Comparison of ENCODE assay signal across 1 cellular context in the genomic region with DNA sequence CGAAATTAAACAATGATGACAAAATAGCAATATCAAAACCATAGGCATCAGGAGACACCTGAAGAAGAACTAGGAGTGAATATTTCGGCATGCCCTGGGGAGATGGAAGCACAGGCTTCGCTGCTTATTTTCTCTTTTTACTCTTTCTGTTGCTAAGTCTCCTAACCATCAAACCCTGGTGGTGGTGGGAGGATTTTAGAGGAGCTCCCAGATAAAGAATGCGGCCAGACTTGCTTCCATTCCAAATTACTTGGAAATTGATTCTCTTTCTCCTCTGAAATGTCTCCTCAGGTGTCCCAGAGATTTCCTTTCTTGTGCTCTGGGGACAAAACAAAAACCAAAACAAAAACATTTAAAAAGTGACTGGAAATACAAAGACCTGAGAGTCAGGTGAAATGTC.
TF ChIP-seq lines count a peak whose summit lies in the region.

No MANE protein-coding gene starts in this region.

TF ChIP-seq in GM23338, 12 proteins besides CTCF, POLR2A, EP300 and RAD21 (continued from another document):
- peak; percentile 42; the same call in 1 of the 2 replicates for TF ChIP-seq ZNF462 (CRISPR knock-in tag; IDR thresholded peaks at IDR 0.05)
